In genomic region chr2:39202639-39203369, GRCh38 we compare ENCODE assay signal across 14 cellular contexts. TPM values are rescaled to one million over a fixed set of nuclear protein-coding genes. Genes with fewer than 3 reads are reported as not detected.
A peak's percentile ranks its signal among the peaks of the same experiment; 100 is the strongest.
DNase-seq lines count a peak whose midpoint lies in the region; ATAC-seq and TF ChIP-seq lines count a peak whose summit lies in the region.
"Had no signal": no experiment of that assay in that cellular context is flagged by ENCODE, and none has a peak within 500 bp of the region (broad histone marks: within the 10 kb centered on the region; RNA-seq: fewer than 3 reads in every experiment).

No MANE protein-coding gene starts in this region.

- peaks cover 27% of the 10 kb centered on the region for H3K9me3 Mint-ChIP-seq in activated CD4-positive, alpha-beta memory T cell treated with anti-CD3 and anti-CD28 coated beads, Interleukin-2, amount 10 ng/mL, durations not matched to agents 7 days and 5 days

- H3K36me3 Mint-ChIP-seq in activated CD4-positive, alpha-beta memory T cell treated with anti-CD3 and anti-CD28 coated beads, Interleukin-2, amount 10 ng/mL, durations not matched to agents 7 days and 5 days (ENCODE audit: low read depth) = peaks cover 35% of the 10 kb centered on the region

- peak overlapping the region; percentile 42 for H3K9ac ChIP-seq in HUES6 (ENCODE audit: low read length)

- H3K4me1 Mint-ChIP-seq in activated CD4-positive, alpha-beta memory T cell treated with anti-CD3 and anti-CD28 coated beads, Interleukin-2, amount 10 ng/mL, durations not matched to agents 7 days and 5 days = peaks cover 26% of the 10 kb centered on the region
- H3K4me1 Mint-ChIP-seq: B cell, neural crest cell had no signal

- ATAC-seq in HG02840 (IDR thresholded peaks at IDR 0.05; ENCODE audit: low FRiP score, unreplicated experiment) = no peak
- ATAC-seq in HG03045 (IDR thresholded peaks at IDR 0.05; ENCODE audit: unreplicated experiment) = no peak
- no peak for ATAC-seq in GM19397 (IDR thresholded peaks at IDR 0.05; ENCODE audit: unreplicated experiment)

- 0 out of 2 replicates have a peak, but pooled peaks cover 6% of the 10 kb centered on the region for H3K9me3 ChIP-seq in HUES6 (ENCODE audit: control insufficient read depth, insufficient read depth, low read depth, low read length)
- H3K9me3 ChIP-seq: sigmoid colon had no signal

- no peak for TF ChIP-seq CTCF in fibroblast of mammary gland (conservative IDR thresholded peaks at IDR 0.05; ENCODE audit: control insufficient read depth, insufficient read depth, low read depth, low read length)

- H3K36me3 ChIP-seq in HUES6 (ENCODE audit: control insufficient read depth, insufficient read depth, low read length) = no peaks in the 10 kb centered on the region
- H3K36me3 ChIP-seq: sigmoid colon had no signal

- CTCF ChIA-PET in activated CD4-positive, alpha-beta memory T cell treated with anti-CD3 and anti-CD28 coated beads, Interleukin-2, amount 10 ng/mL, durations not matched to agents 7 days and 5 days (lab: Charles Lee) = interaction anchor here (1.1 to 1.8 kb wide), 4 partner anchors 25 to 79 kb away, joined by 3 to 6 read pairs (median 4); no protein-coding TSS in a partner anchor

- peaks cover 14% of the 10 kb centered on the region for H3K4me1 ChIP-seq in HUES6 (ENCODE audit: control insufficient read depth, insufficient read depth, low read length)
- H3K4me1 ChIP-seq: sigmoid colon had no signal

- no peak overlapping the region for H3K4me3 Mint-ChIP-seq in activated CD4-positive, alpha-beta memory T cell treated with anti-CD3 and anti-CD28 coated beads, Interleukin-2, amount 10 ng/mL, durations not matched to agents 7 days and 5 days
- H3K4me3 Mint-ChIP-seq: B cell; neural crest cell; stimulated activated naive CD8-positive, alpha-beta T cell treated with anti-CD3 and anti-CD28 coated beads, Interleukin-15, Interleukin-2, amounts not matched to agents 100 ng/mL and 50 ng/mL, for 24 hours had no signal

- H3K27me3 Mint-ChIP-seq in activated CD4-positive, alpha-beta memory T cell treated with anti-CD3 and anti-CD28 coated beads, Interleukin-2, amount 10 ng/mL, durations not matched to agents 7 days and 5 days = no peaks in the 10 kb centered on the region
- H3K27me3 Mint-ChIP-seq: B cell; stimulated activated naive CD8-positive, alpha-beta T cell treated with anti-CD3 and anti-CD28 coated beads, Interleukin-15, Interleukin-2, amounts not matched to agents 100 ng/mL and 50 ng/mL, for 24 hours had no signal

- H3K4me3 ChIP-seq in HUES6 (ENCODE audit: low read depth, low read length) (peak overlapping the region; percentile 9), fibroblast of mammary gland (ENCODE audit: control insufficient read depth, low read depth, low read length) (no peak overlapping the region)
- H3K4me3 ChIP-seq: sigmoid colon had no signal

- no peaks in the 10 kb centered on the region for H3K27me3 ChIP-seq in HUES6 (ENCODE audit: control insufficient read depth, insufficient read depth, low read length)
- H3K27me3 ChIP-seq: sigmoid colon had no signal

- POLR2A ChIA-PET in activated CD4-positive, alpha-beta memory T cell treated with anti-CD3 and anti-CD28 coated beads, Interleukin-2, amount 10 ng/mL, durations not matched to agents 7 days and 5 days (lab: Charles Lee) = interaction anchor here (0.7 to 4.1 kb wide), 13 partner anchors 9 to 84 kb away, joined by 3 to 16 read pairs (median 4); partner anchors contain the start of gene SOS1

- peak overlapping the region; percentile 38 for H3K27ac Mint-ChIP-seq in activated CD4-positive, alpha-beta memory T cell treated with anti-CD3 and anti-CD28 coated beads, Interleukin-2, amount 10 ng/mL, durations not matched to agents 7 days and 5 days
- H3K27ac Mint-ChIP-seq: B cell; stimulated activated naive CD8-positive, alpha-beta T cell treated with anti-CD3 and anti-CD28 coated beads, Interleukin-15, Interleukin-2, amounts not matched to agents 100 ng/mL and 50 ng/mL, for 24 hours had no signal

- DNase-seq in Daoy (ENCODE audit: low read depth) = peak; percentile 33
- no peak for DNase-seq in activated CD4-positive, alpha-beta memory T cell treated with anti-CD3 and anti-CD28 coated beads, Interleukin-2, amount 10 ng/mL, durations not matched to agents 7 days and 5 days
- peak; percentile 18 for DNase-seq in fibroblast of mammary gland (ENCODE audit: low read depth)
- DNase-seq in CD1c-positive myeloid dendritic cell (ENCODE audit: extremely low spot score) = no peak
- DNase-seq: activated gamma-delta T cell treated with Interleukin-2 at 50 U/mL for 16 hours, sigmoid colon had no signal

- H3K27ac ChIP-seq in HUES6 (ENCODE audit: low read depth, low read length) = peak overlapping the region; percentile 24
- H3K27ac ChIP-seq: sigmoid colon had no signal

RNA-seq across cellular contexts. Expression of gene CDKL4, which starts 41.0 kb away (rescaled TPM):
- total RNA-seq in Daoy (2014; rRNA removed; shearing (Covaris generic)) = 0.63 TPM in 1 of 2 replicates, not detected in the other
- under 1 TPM in 1 of 2 experiments, not detected in 1; 0.25 TPM for total RNA-seq in activated CD4-positive, alpha-beta memory T cell treated with anti-CD3 and anti-CD28 coated beads, Interleukin-2, amount 10 ng/mL, durations not matched to agents 7 days and 5 days
- total RNA-seq: B cell, MCF 10A had no signal

Comparison
In these comparisons a context has a peak if more than half of its experiments do, and no peak if none do; other contexts are left out.
1. DNase-seq: peak in Daoy (single experiment) and fibroblast of mammary gland (single experiment); none in activated CD4-positive, alpha-beta memory T cell treated with anti-CD3 and anti-CD28 coated beads, Interleukin-2, amount 10 ng/mL, durations not matched to agents 7 days and 5 days (single experiment) and CD1c-positive myeloid dendritic cell (single experiment).